ENCODE assay signal across 31 cellular contexts in the genomic region with DNA sequence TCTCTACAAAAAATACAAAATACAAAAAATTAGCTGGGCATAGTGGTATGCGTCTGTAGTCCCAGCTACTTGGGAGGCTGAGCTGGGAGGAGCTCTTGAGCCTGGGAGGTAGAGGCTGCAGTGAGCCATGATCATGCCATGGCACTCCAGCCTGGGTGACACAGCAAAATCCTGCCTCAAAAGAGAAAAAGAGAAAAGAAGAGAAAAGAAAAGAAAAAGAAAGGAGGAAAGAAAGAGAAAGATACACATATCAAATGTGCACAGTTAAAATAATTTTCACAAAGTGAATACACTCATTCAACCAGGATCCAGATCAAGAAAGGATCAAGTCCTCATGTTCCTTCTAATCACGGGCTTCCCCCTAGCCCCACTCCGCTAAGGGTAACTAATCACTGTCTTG.
"Had no signal": no experiment of that assay in that cellular context is flagged by ENCODE, and none has a peak within 500 bp of the region (broad histone marks: within the 10 kb centered on the region; RNA-seq: fewer than 3 reads in every experiment).

No MANE protein-coding gene starts in this region.

- H3K4me3 Mint-ChIP-seq: activated CD4-positive, alpha-beta T cell treated with anti-CD3 and anti-CD28 coated beads, Interleukin-2, amount 10 ng/mL, durations not matched to agents 7 days and 5 days; activated CD8-positive, alpha-beta T cell treated with anti-CD3 and anti-CD28 coated beads for 36 hours; activated naive CD8-positive, alpha-beta T cell; activated T-cell treated with anti-CD3 and anti-CD28 coated beads, Interleukin-2, amount 50 U/mL, for 24 hours; activated T-cell treated with anti-CD3 and anti-CD28 coated beads, Interleukin-2, amount 50 U/mL, for 72 hours; activated T-helper 17 cell treated with anti-CD3 and anti-CD28 coated beads, Interleukin-2, amount 50 U/mL, for 72 hours; brain; dendritic cell treated with granulocyte-macrophage colony-stimulating factor and Interleukin-4, amounts not matched to agents 40 ng/mL and 50 ng/mL, for 4 days; endodermal cell had no signal

- H3K27ac ChIP-seq: ascending aorta, breast epithelium, cardiac muscle cell, coronary artery, dorsolateral prefrontal cortex had no signal

- H3K9me3 Mint-ChIP-seq: activated CD4-positive, alpha-beta T cell treated with anti-CD3 and anti-CD28 coated beads, Interleukin-2, amount 10 ng/mL, durations not matched to agents 7 days and 5 days; activated CD8-positive, alpha-beta T cell treated with anti-CD3 and anti-CD28 coated beads for 36 hours; activated T-cell treated with anti-CD3 and anti-CD28 coated beads, Interleukin-2, amount 50 U/mL, for 24 hours; activated T-cell treated with anti-CD3 and anti-CD28 coated beads, Interleukin-2, amount 50 U/mL, for 72 hours; activated T-helper 17 cell treated with anti-CD3 and anti-CD28 coated beads, Interleukin-2, amount 50 U/mL, for 72 hours; dendritic cell treated with granulocyte-macrophage colony-stimulating factor and Interleukin-4, amounts not matched to agents 40 ng/mL and 50 ng/mL, for 4 days had no signal

- H3K4me1 ChIP-seq: ascending aorta, breast epithelium had no signal

- H3K27ac Mint-ChIP-seq: activated CD4-positive, alpha-beta T cell treated with anti-CD3 and anti-CD28 coated beads, Interleukin-2, amount 10 ng/mL, durations not matched to agents 7 days and 5 days; activated CD8-positive, alpha-beta T cell treated with anti-CD3 and anti-CD28 coated beads for 36 hours; activated naive CD8-positive, alpha-beta T cell; activated T-cell treated with anti-CD3 and anti-CD28 coated beads, Interleukin-2, amount 50 U/mL, for 24 hours; activated T-cell treated with anti-CD3 and anti-CD28 coated beads, Interleukin-2, amount 50 U/mL, for 72 hours; activated T-helper 17 cell treated with anti-CD3 and anti-CD28 coated beads, Interleukin-2, amount 50 U/mL, for 72 hours; brain; dendritic cell treated with granulocyte-macrophage colony-stimulating factor and Interleukin-4, amounts not matched to agents 40 ng/mL and 50 ng/mL, for 4 days; endodermal cell had no signal

- H3K4me1 Mint-ChIP-seq: activated T-helper 17 cell treated with anti-CD3 and anti-CD28 coated beads, Interleukin-2, amount 50 U/mL, for 72 hours; brain had no signal

- ATAC-seq: activated CD8-positive, alpha-beta T cell treated with anti-CD3 and anti-CD28 coated beads for 36 hours; activated T-cell treated with anti-CD3 and anti-CD28 coated beads, Interleukin-2, amount 50 U/mL, for 72 hours; activated T-helper 17 cell treated with anti-CD3 and anti-CD28 coated beads, Interleukin-2, amount 50 U/mL, for 72 hours; esophagus mucosa had no signal

- H3K27me3 ChIP-seq: ascending aorta, breast epithelium, cardiac muscle cell, dorsolateral prefrontal cortex had no signal

- H3K4me3 ChIP-seq: ascending aorta, breast epithelium, cardiac muscle cell, coronary artery, dorsolateral prefrontal cortex had no signal

- H3K9me3 ChIP-seq: ascending aorta, breast epithelium had no signal

- DNase-seq: activated CD4-positive, alpha-beta T cell treated with anti-CD3 and anti-CD28 coated beads for 4 hours; activated CD4-positive, alpha-beta T cell treated with anti-CD3 and anti-CD28 coated beads, Interleukin-2, amount 10 ng/mL, durations not matched to agents 7 days and 5 days; activated CD4-positive, alpha-beta T cell treated with anti-CD3 and anti-CD28 coated beads, Interleukin-2, amount 50 U/mL, for 48 hours; activated CD4-positive, CD25-positive, alpha-beta regulatory T cell; activated CD4-positive, CD25-positive, alpha-beta regulatory T cell treated with anti-CD3 and anti-CD28 coated beads, Interleukin-2, amount 50 U/mL, for 72 hours; activated CD8-positive, alpha-beta memory T cell treated with anti-CD3 and anti-CD28 coated beads, Interleukin-2, amount 50 U/mL, for 48 hours; activated CD8-positive, alpha-beta T cell treated with anti-CD3 and anti-CD28 coated beads for 36 hours; activated effector memory CD4-positive, alpha-beta T cell treated with Interleukin-2 at 50 U/mL for 16 hours; activated gamma-delta T cell treated with Interleukin-2 at 50 U/mL for 16 hours; activated naive CD4-positive, alpha-beta T cell treated with anti-CD3 and anti-CD28 coated beads, Interleukin-2, amount 50 U/mL, for 16 hours; activated naive CD4-positive, alpha-beta T cell treated with Interleukin-2 at 50 U/mL for 16 hours; activated T-cell treated with anti-CD3 and anti-CD28 coated beads for 4 hours; activated T-cell treated with anti-CD3 and anti-CD28 coated beads, Interleukin-2, amount 50 U/mL, for 24 hours; activated T-cell treated with anti-CD3 and anti-CD28 coated beads, Interleukin-2, amount 50 U/mL, for 72 hours; central memory CD4-positive, alpha-beta T cell; cerebellar nuclear complex; dorsolateral prefrontal cortex; effector memory CD4-positive, alpha-beta T cell; endodermal cell; foreskin fibroblast; head of caudate nucleus; hippocampal formation had no signal

- H3K36me3 ChIP-seq: breast epithelium, cardiac muscle cell had no signal

- H3K27me3 Mint-ChIP-seq: activated CD4-positive, alpha-beta T cell treated with anti-CD3 and anti-CD28 coated beads, Interleukin-2, amount 10 ng/mL, durations not matched to agents 7 days and 5 days; activated CD8-positive, alpha-beta T cell treated with anti-CD3 and anti-CD28 coated beads for 36 hours; activated naive CD8-positive, alpha-beta T cell; activated T-cell treated with anti-CD3 and anti-CD28 coated beads, Interleukin-2, amount 50 U/mL, for 24 hours; activated T-helper 17 cell treated with anti-CD3 and anti-CD28 coated beads, Interleukin-2, amount 50 U/mL, for 72 hours; dendritic cell treated with granulocyte-macrophage colony-stimulating factor and Interleukin-4, amounts not matched to agents 40 ng/mL and 50 ng/mL, for 4 days had no signal
